ENCODE assay signal across 35 cellular contexts in the genomic region with DNA sequence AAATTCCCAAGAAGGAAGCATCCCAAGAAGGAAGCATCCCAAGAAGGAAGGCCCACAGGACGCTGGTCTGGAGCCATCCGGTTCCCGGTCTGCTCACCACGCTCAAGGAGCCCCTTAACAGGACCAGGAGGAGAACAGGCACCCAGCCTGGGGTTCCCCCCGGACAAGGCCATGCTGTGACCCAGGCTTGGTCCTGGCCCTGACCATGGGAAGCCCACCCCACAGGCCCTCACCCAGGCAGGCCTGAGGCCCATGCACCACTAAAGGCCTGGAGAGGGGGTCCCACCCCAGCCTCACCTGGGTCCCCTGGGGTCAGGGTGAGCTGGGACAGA. TPM values are rescaled to one million over a fixed set of nuclear protein-coding genes. Genes with fewer than 3 reads are reported as not detected.
"Had no signal": no experiment of that assay in that cellular context is flagged by ENCODE, and none has a peak within 500 bp of the region (broad histone marks: within the 10 kb centered on the region; RNA-seq: fewer than 3 reads in every experiment).

No MANE protein-coding gene starts in this region.

- H3K27me3 ChIP-seq: esophagus muscularis mucosa, foreskin keratinocyte, gastroesophageal sphincter, heart left ventricle, left lung, right atrium auricular region, sigmoid colon, tibial nerve, upper lobe of right lung, uterus had no signal

- H3K9me3 Mint-ChIP-seq: dendritic cell treated with granulocyte-macrophage colony-stimulating factor and Interleukin-4, amounts not matched to agents 40 ng/mL and 50 ng/mL, for 4 days; mesothelial cell of epicardium; naive B cell; natural killer cell treated with Interleukin-12 subunit alpha and Interleukin-12 subunit beta and Interleukin-15 and Interleukin-18, amount 100 ng/mL, for 72 hours; neural crest cell; stimulated activated naive CD8-positive, alpha-beta T cell treated with anti-CD3 and anti-CD28 coated beads, Interleukin-15, Interleukin-2, amounts not matched to agents 100 ng/mL and 50 ng/mL, for 24 hours had no signal

- H3K9me3 ChIP-seq: esophagus muscularis mucosa, gastroesophageal sphincter, heart left ventricle, left lung, mucosa of descending colon, prostate gland, right atrium auricular region, sigmoid colon, thoracic aorta, tibial nerve, upper lobe of right lung, uterus had no signal

- H3K79me2 ChIP-seq: parathyroid adenoma had no signal

- H3K36me3 ChIP-seq: esophagus muscularis mucosa, gastroesophageal sphincter, heart left ventricle, left lung, prostate gland, right atrium auricular region, sigmoid colon, thoracic aorta, tibial nerve, upper lobe of right lung, uterus had no signal

- H3K4me3 ChIP-seq: esophagus muscularis mucosa, gastroesophageal sphincter, heart left ventricle, left lung, mucosa of descending colon, prostate gland, right atrium auricular region, sigmoid colon, thoracic aorta, tibial nerve, upper lobe of right lung, uterus had no signal

- H3K36me3 Mint-ChIP-seq: mesothelial cell of epicardium; naive B cell; natural killer cell treated with Interleukin-12 subunit alpha and Interleukin-12 subunit beta and Interleukin-15 and Interleukin-18, amount 100 ng/mL, for 72 hours had no signal

- H3K27ac ChIP-seq: esophagus muscularis mucosa, foreskin keratinocyte, gastroesophageal sphincter, heart left ventricle, left lung, parathyroid adenoma, prostate gland, right atrium auricular region, sigmoid colon, thoracic aorta, tibial nerve, upper lobe of right lung, uterus had no signal

- H3K27me3 Mint-ChIP-seq: naive B cell; natural killer cell treated with Interleukin-12 subunit alpha and Interleukin-12 subunit beta and Interleukin-15 and Interleukin-18, amount 100 ng/mL, for 72 hours; stimulated activated naive B cell treated with anti-CD40 and anti-IgM and Interleukin-4, amounts not matched to agents 10 μg/mL and 1 μg/mL and 100 μg/mL, for 72 hours; stimulated activated naive CD8-positive, alpha-beta T cell treated with anti-CD3 and anti-CD28 coated beads, Interleukin-15, Interleukin-2, amounts not matched to agents 100 ng/mL and 50 ng/mL, for 24 hours had no signal

- H2AFZ ChIP-seq: parathyroid adenoma had no signal

- ATAC-seq: foreskin keratinocyte; gastroesophageal sphincter; heart left ventricle; left cardiac atrium; left lung; mucosa of descending colon; natural killer cell treated with Interleukin-12 subunit alpha and Interleukin-12 subunit beta and Interleukin-15 and Interleukin-18, amount 100 ng/mL, for 72 hours; stimulated activated naive B cell treated with anti-CD40 and anti-IgM and Interleukin-4, amounts not matched to agents 10 μg/mL and 1 μg/mL and 100 μg/mL, for 72 hours; upper lobe of right lung had no signal

- H3K27ac Mint-ChIP-seq: dendritic cell treated with granulocyte-macrophage colony-stimulating factor and Interleukin-4, amounts not matched to agents 40 ng/mL and 50 ng/mL, for 4 days; mesothelial cell of epicardium; natural killer cell treated with Interleukin-12 subunit alpha and Interleukin-12 subunit beta and Interleukin-15 and Interleukin-18, amount 100 ng/mL, for 72 hours; stimulated activated naive B cell treated with anti-CD40 and anti-IgM and Interleukin-4, amounts not matched to agents 10 μg/mL and 1 μg/mL and 100 μg/mL, for 72 hours; stimulated activated naive CD8-positive, alpha-beta T cell treated with anti-CD3 and anti-CD28 coated beads, Interleukin-15, Interleukin-2, amounts not matched to agents 100 ng/mL and 50 ng/mL, for 24 hours had no signal

- H3K9ac ChIP-seq: parathyroid adenoma had no signal

- H3K4me3 Mint-ChIP-seq: dendritic cell treated with granulocyte-macrophage colony-stimulating factor and Interleukin-4, amounts not matched to agents 40 ng/mL and 50 ng/mL, for 4 days; mesothelial cell of epicardium; naive B cell; natural killer cell treated with Interleukin-12 subunit alpha and Interleukin-12 subunit beta and Interleukin-15 and Interleukin-18, amount 100 ng/mL, for 72 hours; neural crest cell; stimulated activated naive CD8-positive, alpha-beta T cell treated with anti-CD3 and anti-CD28 coated beads, Interleukin-15, Interleukin-2, amounts not matched to agents 100 ng/mL and 50 ng/mL, for 24 hours had no signal

- H3K4me1 ChIP-seq: foreskin keratinocyte, prostate gland, uterus had no signal

- DNase-seq: effector CD8-positive, alpha-beta T cell; foreskin keratinocyte; heart left ventricle; hippocampal formation; left cardiac atrium; left lung; mesenchymal stem cell; mucosa of descending colon; naive B cell; sigmoid colon; stimulated activated CD4-positive, alpha-beta T cell treated with anti-CD3 and anti-CD28 coated beads, Interleukin-2, amount 100 ng/mL, for 24 hours; stimulated activated CD4-positive, alpha-beta T cell treated with anti-CD3 and anti-CD28 coated beads, Interleukin-4, amount 100 ng/mL, for 24 hours; stimulated activated naive B cell treated with anti-CD40 and anti-IgM and Interleukin-4, amounts not matched to agents 10 μg/mL and 1 μg/mL and 100 μg/mL, for 72 hours; upper lobe of right lung; uterus had no signal

RNA-seq across cellular contexts. Expression of a gene that starts 0.3 kb away (rescaled TPM):
- total RNA-seq: endothelial cell of umbilical vein, epithelial cell of proximal tubule, esophagus muscularis mucosa, fibroblast of lung, foreskin keratinocyte, heart left ventricle, kidney epithelial cell, left cardiac atrium, lower leg skin, lung microvascular endothelial cell, mesothelial cell of epicardium, mucosa of descending colon, neural crest cell, osteoblast, prostate gland, right atrium auricular region, sigmoid colon, skeletal muscle tissue, thoracic aorta, tibial nerve, upper lobe of right lung, uterus had no signal
- polyA plus RNA-seq: endothelial cell of umbilical vein, fibroblast of lung, foreskin keratinocyte, heart left ventricle, sigmoid colon had no signal
